Comparison of ENCODE assay signal across 25 cellular contexts in genomic region chr11:11220786-11221185, GRCh38.
"Had no signal": no experiment of that assay in that cellular context is flagged by ENCODE, and none has a peak within 500 bp of the region (broad histone marks: within the 10 kb centered on the region; RNA-seq: fewer than 3 reads in every experiment).

No MANE protein-coding gene starts in this region.

- H3K4me3 ChIP-seq: ascending aorta, body of pancreas, cardiac muscle cell, SJSA1 had no signal

- DNase-seq: activated B cell treated with CpG ODN at 0.5 μM for 24 hours; activated CD4-positive, alpha-beta T cell treated with anti-CD3 and anti-CD28 coated beads for 1 hour; activated CD4-positive, alpha-beta T cell treated with anti-CD3 and anti-CD28 coated beads, Interleukin-2, amount 10 ng/mL, durations not matched to agents 24 days and 14 days; activated CD4-positive, alpha-beta T cell treated with anti-CD3 and anti-CD28 coated beads, Interleukin-2, amount 50 U/mL, for 48 hours; activated CD8-positive, alpha-beta memory T cell treated with anti-CD3 and anti-CD28 coated beads, Interleukin-2, amount 10 ng/mL, durations not matched to agents 7 days and 5 days; activated effector memory CD4-positive, alpha-beta T cell treated with Interleukin-2 at 50 U/mL for 16 hours; activated naive CD4-positive, alpha-beta T cell treated with Interleukin-2 at 50 U/mL for 16 hours; activated naive CD8-positive, alpha-beta T cell treated with anti-CD3 and anti-CD28 coated beads, Interleukin-2, amount 50 U/mL, for 24 hours; activated T-cell treated with anti-CD3 and anti-CD28 coated beads, Interleukin-2, amount 50 U/mL, for 24 hours; amniotic stem cell; body of pancreas; cerebellar nuclear complex; NCI-H1105 treated with DMSO at 0.1 percent for 48 hours; NCI-H1436 treated with DMSO at 0.1 percent for 48 hours; NCI-H187; NCI-H2081 treated with DMSO at 0.1 percent for 48 hours; NCI-H2171 treated with DMSO at 0.1 percent for 48 hours; NCI-H226; NCI-H526; NCI-H82; Right ventricle myocardium superior; SW 1271 had no signal
